ENCODE assay signal across 23 cellular contexts in the genomic region with DNA sequence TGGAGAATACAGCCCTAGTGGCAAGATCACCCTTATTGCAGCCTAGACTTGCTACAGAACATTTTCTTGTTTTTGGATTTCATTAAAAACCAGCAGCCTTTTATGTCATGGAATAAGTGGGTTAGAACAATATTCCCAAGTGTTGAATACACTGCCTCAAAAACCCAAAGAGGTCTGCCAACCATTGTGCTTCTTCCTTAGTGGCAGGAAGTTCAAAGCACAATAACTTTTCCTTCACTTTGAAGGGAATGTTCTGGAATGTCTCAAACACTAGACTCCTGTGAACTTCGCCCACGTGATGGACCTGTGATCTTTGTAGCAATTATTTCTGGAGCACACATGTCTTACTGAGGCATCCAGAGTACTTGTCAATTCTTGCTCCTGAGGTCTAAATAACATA. TPM values are rescaled to one million over a fixed set of nuclear protein-coding genes. Genes with fewer than 3 reads are reported as not detected.
"Had no signal": no experiment of that assay in that cellular context is flagged by ENCODE, and none has a peak within 500 bp of the region (broad histone marks: within the 10 kb centered on the region; RNA-seq: fewer than 3 reads in every experiment).

No MANE protein-coding gene starts in this region.

- H3K9me3 ChIP-seq: adrenal gland, MG63, SJSA1 had no signal

- H3K4me1 ChIP-seq: adrenal gland, SJSA1 had no signal

- H3K4me3 ChIP-seq: adrenal gland, MG63, SJSA1 had no signal

- H3K27me3 ChIP-seq: adrenal gland, MG63, SJSA1 had no signal

- ATAC-seq: activated CD4-positive, CD25-positive, alpha-beta regulatory T cell treated with anti-CD3 and anti-CD28 coated beads, Interleukin-2, amount 50 U/mL, for 24 hours; activated CD8-positive, alpha-beta T cell treated with anti-CD3 and anti-CD28 coated beads for 36 hours; Panc1 had no signal

- H3K27ac ChIP-seq: adrenal gland, SJSA1 had no signal

- H3K36me3 ChIP-seq: adrenal gland, MG63, SJSA1 had no signal

- DNase-seq: activated CD4-positive, alpha-beta T cell treated with anti-CD3 and anti-CD28 coated beads for 4 hours; activated CD8-positive, alpha-beta memory T cell treated with anti-CD3 and anti-CD28 coated beads, Interleukin-2, amount 50 U/mL, for 4 hours; activated CD8-positive, alpha-beta T cell treated with anti-CD3 and anti-CD28 coated beads for 36 hours; activated naive CD4-positive, alpha-beta T cell treated with anti-CD3 and anti-CD28 coated beads, Interleukin-2, amount 50 U/mL, for 16 hours; activated naive CD8-positive, alpha-beta T cell treated with anti-CD3 and anti-CD28 coated beads, Interleukin-2, amount 10 ng/mL, durations not matched to agents 7 days and 5 days; adrenal gland; anterior cingulate cortex; MG63; MV-4-11; NCI-H1092 treated with DMSO at 0.1 percent for 48 hours; NCI-H1417 treated with DMSO at 0.1 percent for 48 hours; NCI-H1694; NCI-H2029 treated with DMSO at 0.1 percent for 48 hours; NCI-H345; NCI-H510A; NCI-H526 treated with DMSO at 0.1 percent for 48 hours; NCI-H82; OCI-M1; RPMI8226; SHP77 had no signal

RNA-seq across cellular contexts. Expression of a gene that starts 8.5 kb away (rescaled TPM):
- total RNA-seq: activated CD8-positive, alpha-beta T cell treated with anti-CD3 and anti-CD28 coated beads for 36 hours; activated naive CD8-positive, alpha-beta T cell treated with anti-CD3 and anti-CD28 coated beads, Interleukin-2, amount 10 ng/mL, durations not matched to agents 7 days and 5 days; SJSA1 had no signal
